Comparison of ENCODE assay signal across 9 cellular contexts in the genomic region with DNA sequence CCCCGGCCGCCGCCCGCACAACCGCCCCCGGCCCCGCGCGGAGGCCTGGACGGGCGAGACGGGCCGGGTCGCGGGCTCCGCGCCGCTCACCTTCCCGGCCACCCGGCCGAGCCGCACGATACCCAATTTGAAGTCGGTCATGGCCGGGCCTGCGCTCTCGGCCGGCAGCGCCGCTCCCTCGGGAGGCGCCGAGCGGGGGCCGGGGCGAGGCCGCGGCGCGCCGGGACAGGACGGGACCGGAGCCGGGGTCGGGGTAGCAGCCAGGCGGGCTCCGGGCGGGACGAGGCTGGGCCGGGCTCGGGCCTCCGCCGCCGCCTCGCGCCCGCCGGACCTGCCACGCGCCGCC. TPM values are rescaled to one million over a fixed set of nuclear protein-coding genes. Genes with fewer than 3 reads are reported as not detected.
DNase-seq lines count a peak whose midpoint lies in the region; ATAC-seq, FAIRE-seq and TF ChIP-seq lines count a peak whose summit lies in the region.
"Had no signal": no experiment of that assay in that cellular context is flagged by ENCODE, and none has a peak within 500 bp of the region (broad histone marks: within the 10 kb centered on the region; RNA-seq: fewer than 3 reads in every experiment).

No MANE protein-coding gene starts in this region.

- TF ChIP-seq POLR2A in K562 (conservative IDR thresholded peaks at IDR 0.05) = no peak

- no peaks in the 10 kb centered on the region for H3K27me3 ChIP-seq in BLaER1
- H3K27me3 ChIP-seq in K562 (ENCODE audit: control insufficient read depth in 2 of 2, insufficient read depth in 2 of 2, low read length in 2 of 2) = no peaks in the 10 kb centered on the region

- no peak for TF ChIP-seq EP300 in K562 (IDR thresholded peaks at IDR 0.05; ENCODE audit: low read length)

- TF ChIP-seq CTCF in HFF-Myc (IDR thresholded peaks at IDR 0.05; ENCODE audit: low read depth, low read length, missing control alignments) (no peak), K562 (IDR thresholded peaks at IDR 0.05 in 2 of 3, conservative IDR thresholded peaks at IDR 0.05 in 1 of 3; ENCODE audit: insufficient read depth in 2 of 3, low read depth in 1 of 3, low read length in 3 of 3) (no peak), mucosa of descending colon (IDR thresholded peaks at IDR 0.05) (no peak), HFFc6 (IDR thresholded peaks at IDR 0.05) (no peak)

- H3K4me2 ChIP-seq in BLaER1 = peak overlapping the region; percentile 92
- peak overlapping the region; percentile 92; the same call in 1 of the 2 replicates for H3K4me2 ChIP-seq in K562 (ENCODE audit: insufficient read depth, low read length)

- H3K27ac ChIP-seq in BLaER1 (peak overlapping the region; percentile 87), K562 (ENCODE audit: extremely low read depth, low read depth, low read length) (peak overlapping the region; percentile 76)

- no peaks in the 10 kb centered on the region for H3K9me3 ChIP-seq in BLaER1
- H3K9me3 ChIP-seq in K562 (replicated peaks; ENCODE audit: control insufficient read depth, insufficient read depth, low read depth, low read length) = no peaks in the 10 kb centered on the region
- H3K9me3 ChIP-seq in mucosa of descending colon = no peaks in the 10 kb centered on the region

- no peaks in the 10 kb centered on the region for H3K9me1 ChIP-seq in K562 (ENCODE audit: control insufficient read depth, insufficient read depth, low read length)

- WGBS in K562 (ENCODE audit: insufficient coverage, low coverage, missing lambda C conversion rate) = under 1% methylated on average over 16 of the region's 61 CpGs

- H3K4me1 Mint-ChIP-seq in HFFc6 (ENCODE audit: low read depth) = peaks cover 19% of the 10 kb centered on the region

- FAIRE-seq in K562 (lab: Jason Lieb, UNC) = no peak
- FAIRE-seq in HTR-8/SVneo (lab: Jason Lieb, UNC) = no peak

- peaks cover 40% of the 10 kb centered on the region for H3K36me3 ChIP-seq in BLaER1
- peaks cover 41% of the 10 kb centered on the region; the same call in 2 of the 3 replicates for H3K36me3 ChIP-seq in K562 (ENCODE audit: control insufficient read depth, insufficient read depth, low read length)
- H3K36me3 ChIP-seq in mucosa of descending colon (ENCODE audit: low read depth) = no peaks in the 10 kb centered on the region

- intact Hi-C loops in K562 (cut with micrococcal nuclease) = no loop called here
- intact Hi-C loops in mucosa of descending colon (cut with DNase I, micrococcal nuclease) = no loop called here

- ATAC-seq in K562 (no peak), mucosa of descending colon (no peak)

- BruUV-seq in K562 (replicated peaks; lab: Mats Ljungman, UMichigan) = no TSS peak

- in situ Hi-C loops in K562 (cut with MboI) = no loop called here

- DNase-seq in HFF-Myc (ENCODE audit: extremely low read depth, low read depth) = no peak
- DNase-seq in K562 (ENCODE audit: extremely low read depth in 1 of 4, low spot score in 3 of 4) = peak in 1 of 4 experiments; percentile 37
- no peak for DNase-seq in mucosa of descending colon
- no peak for DNase-seq in HTR-8/SVneo (ENCODE audit: insufficient read length, low spot score)
- DNase-seq in NOMO-1 treated with DMSO at 0.1 percent for 48 hours (lab: John Stamatoyannopoulos, UW; ENCODE audit: unreplicated experiment) = no peak
- DNase-seq in activated CD4-positive, alpha-beta T cell treated with anti-CD3 and anti-CD28 coated beads, Interleukin-2, amount 50 U/mL, for 48 hours = no peak
- DNase-seq in HFFc6 = no peak

- H3K79me2 ChIP-seq in K562 (ENCODE audit: control insufficient read depth, insufficient read depth, low read length) = peaks cover 35% of the 10 kb centered on the region

- H3K9me3 Mint-ChIP-seq in HFFc6 = no peaks in the 10 kb centered on the region
- H3K9me3 Mint-ChIP-seq: brain had no signal

- no peaks in the 10 kb centered on the region; the same call in 1 of the 2 replicates for H3K27me3 Mint-ChIP-seq in HFFc6 (ENCODE audit: insufficient read depth)

- TF ChIP-seq RAD21 in K562 (CRISPR knock-in tag; conservative IDR thresholded peaks at IDR 0.05 in 1 of 2, IDR thresholded peaks at IDR 0.05 in 1 of 2) = no peak

- peaks cover 9% of the 10 kb centered on the region for H3K36me3 Mint-ChIP-seq in HFFc6 (ENCODE audit: low read depth)

- H3K4me3 ChIP-seq in BLaER1 (peak overlapping the region; percentile 88), HFF-Myc (replicated peaks; ENCODE audit: low read depth, low read length) (peak overlapping the region; percentile 68), K562 (peak overlapping the region; percentile 73), mucosa of descending colon (peak overlapping the region; percentile 24)

- H4K20me1 ChIP-seq in BLaER1 (peaks cover 47% of the 10 kb centered on the region), K562 (replicated peaks; ENCODE audit: control insufficient read depth, insufficient read depth, low read length) (0 out of 2 replicates have a peak, but pooled peaks cover 19% of the 10 kb centered on the region)

- POLR2A ChIA-PET in K562 (lab: Yijun Ruan, JAX) = interaction anchor here (1.0 to 4.2 kb wide), 4 partner anchors 8 to 29 kb away, joined by 4 to 28 read pairs (median 4); partner anchors contain the start of gene EHMT1

- no peak overlapping the region for H3K27ac Mint-ChIP-seq in HFFc6

- no peak overlapping the region for H3K4me3 Mint-ChIP-seq in HFFc6

- CTCF ChIA-PET in K562 (lab: Yijun Ruan, JAX; ENCODE audit: low intra/inter-chr PET ratio) = no interaction called here

- H2AFZ ChIP-seq in K562 (ENCODE audit: low read depth, low read length) = peak overlapping the region; percentile 35; the same call in 1 of the 2 replicates

- H3K4me1 ChIP-seq in BLaER1 = peaks cover 28% of the 10 kb centered on the region
- peaks cover 27 to 55% of the 10 kb centered on the region in 2 experiments; a peak in 4 of 5 replicates for H3K4me1 ChIP-seq in K562 (replicated peaks in 1 of 2; ENCODE audit: control insufficient read depth in 2 of 2, insufficient read depth in 2 of 2, low read length in 2 of 2)
- peaks cover 15% of the 10 kb centered on the region for H3K4me1 ChIP-seq in mucosa of descending colon (ENCODE audit: low read depth)

- H3K9ac ChIP-seq in BLaER1 (peak overlapping the region; percentile 95), K562 (ENCODE audit: insufficient read depth in 1 of 2, low read depth in 2 of 2, low read length in 2 of 2) (peak overlapping the region; percentile 82 to 99; a peak in 3 of 4 replicates)

RNA-seq across cellular contexts. Expression of gene ZMYND19, which starts 0.2 kb away (rescaled TPM):
- 64.8 and 136 TPM in 2 replicates for total RNA-seq in K562 (2011; cell fraction: chromatin; rRNA removed; ENCODE audit: low replicate concordance)
- total RNA-seq in K562 (2011; cell fraction: nucleolus; rRNA removed) = 82.2 and 86.9 TPM in 2 replicates
- 72.2 and 86.4 TPM in 2 replicates for total RNA-seq in K562 (2011; cell fraction: nucleoplasm; rRNA removed)
- total RNA-seq in K562 (2014; rRNA removed) (71.7 and 91.1 TPM in 2 replicates), K562 (2014; rRNA removed; fragmentation: Illumina TruSeq; extraction: Trizol) (25.8 and 29.0 TPM in 2 replicates), K562 (2015; rRNA removed; fragmentation: Illumina TruSeq; extraction: Trizol) (53.8 and 54.1 TPM in 2 replicates), K562 (2021) (80.9 and 86.7 TPM in 2 replicates), mucosa of descending colon (10 to 100 TPM; 14.2 to 18.5 (median 18.4) TPM)
- polyA plus RNA-seq in K562 (2011; rRNA removed) (38.8 and 44.0 TPM in 2 replicates), K562 (2014; fragmentation: Illumina TruSeq; extraction: Trizol) (33.6 and 44.3 TPM in 2 replicates), K562 (2014; fragmentation: Nextera tagmentation; extraction: Ambion mirVana) (1 to 10 TPM; 1.0 to 2.4 TPM), K562 (2014; rRNA removed) (71.0 and 71.7 TPM in 2 replicates)
- polyA plus RNA-seq in K562 (2011; cell fraction: cytosol; rRNA removed) = 44.8 and 62.0 TPM in 2 replicates
- polyA plus RNA-seq in K562 (2011; cell fraction: nucleus; rRNA removed) = 169 and 210 TPM in 2 replicates
- 34.1 and 42.5 TPM in 2 replicates for polyA plus RNA-seq in K562 (2012)
- 13.9 and 22.3 TPM in 2 replicates for polyA minus RNA-seq in K562 (2011; rRNA and poly(A)+ RNA removed)
- 23.8 and 30.1 TPM in 2 replicates for polyA minus RNA-seq in K562 (2011; cell fraction: cytosol; rRNA and poly(A)+ RNA removed)
- polyA minus RNA-seq in K562 (2011; cell fraction: nucleus; rRNA and poly(A)+ RNA removed) = 27.6 and 35.2 TPM in 2 replicates
- total RNA-seq in HFFc6 (2021; fragmentation: NEBNext Ultra II Directional; extraction: Animal tissue kit (Norgen Biotek cat#: 25700)) = 10 to 100 TPM; 23.9 to 34.4 (median 25.4) TPM

RNA-seq across cellular contexts. Expression of gene DPH7, which starts 11.4 kb away (rescaled TPM):
- total RNA-seq in K562 (2011; cell fraction: chromatin; rRNA removed; ENCODE audit: low replicate concordance) = 207 and 328 TPM in 2 replicates
- total RNA-seq in K562 (2011; cell fraction: nucleolus; rRNA removed) = 176 and 183 TPM in 2 replicates
- total RNA-seq in K562 (2011; cell fraction: nucleoplasm; rRNA removed) = 193 and 208 TPM in 2 replicates
- 49.7 and 54.8 TPM in 2 replicates for total RNA-seq in K562 (2014; rRNA removed)
- 25.5 and 31.8 TPM in 2 replicates for total RNA-seq in K562 (2014; rRNA removed; fragmentation: Illumina TruSeq; extraction: Trizol)
- total RNA-seq in K562 (2015; rRNA removed; fragmentation: Illumina TruSeq; extraction: Trizol) = 30.8 and 31.4 TPM in 2 replicates
- 53.0 and 54.0 TPM in 2 replicates for total RNA-seq in K562 (2021)
- polyA plus RNA-seq in K562 (2011; rRNA removed) = 56.1 and 64.2 TPM in 2 replicates
- 42.3 and 50.6 TPM in 2 replicates for polyA plus RNA-seq in K562 (2011; cell fraction: cytosol; rRNA removed)
- 337 and 348 TPM in 2 replicates for polyA plus RNA-seq in K562 (2011; cell fraction: nucleus; rRNA removed)
- 32.2 and 49.3 TPM in 2 replicates for polyA plus RNA-seq in K562 (2012)
- polyA plus RNA-seq in K562 (2014; fragmentation: Illumina TruSeq; extraction: Trizol) = 37.1 and 41.3 TPM in 2 replicates
- 10 to 100 TPM; 13.9 to 21.4 TPM for polyA plus RNA-seq in K562 (2014; fragmentation: Nextera tagmentation; extraction: Ambion mirVana)
- 65.5 and 68.6 TPM in 2 replicates for polyA plus RNA-seq in K562 (2014; rRNA removed)
- 24.1 and 28.0 TPM in 2 replicates for polyA minus RNA-seq in K562 (2011; rRNA and poly(A)+ RNA removed)
- 10.1 and 16.2 TPM in 2 replicates for polyA minus RNA-seq in K562 (2011; cell fraction: cytosol; rRNA and poly(A)+ RNA removed)
- polyA minus RNA-seq in K562 (2011; cell fraction: nucleus; rRNA and poly(A)+ RNA removed) = 42.9 and 65.3 TPM in 2 replicates
- 10 to 100 TPM; 24.5 to 33.5 (median 29.3) TPM for total RNA-seq in mucosa of descending colon
- total RNA-seq in HFFc6 (2021; fragmentation: NEBNext Ultra II Directional; extraction: Animal tissue kit (Norgen Biotek cat#: 25700)) = 10 to 100 TPM; 18.2 to 20.7 (median 20.1) TPM

RNA-seq across cellular contexts. Expression of gene ARRDC1, which starts 15.4 kb away (rescaled TPM):
- 63.1 and 259 TPM in 2 replicates for total RNA-seq in K562 (2011; cell fraction: chromatin; rRNA removed; ENCODE audit: low replicate concordance)
- total RNA-seq in K562 (2011; cell fraction: nucleolus; rRNA removed) = 190 and 191 TPM in 2 replicates
- 87.1 and 99.6 TPM in 2 replicates for total RNA-seq in K562 (2011; cell fraction: nucleoplasm; rRNA removed)
- total RNA-seq in K562 (2014; rRNA removed) = 33.7 and 37.2 TPM in 2 replicates
- 4.1 and 5.8 TPM in 2 replicates for total RNA-seq in K562 (2014; rRNA removed; fragmentation: Illumina TruSeq; extraction: Trizol)
- 10.4 and 14.9 TPM in 2 replicates for total RNA-seq in K562 (2015; rRNA removed; fragmentation: Illumina TruSeq; extraction: Trizol)
- total RNA-seq in K562 (2021) = 32.2 and 32.5 TPM in 2 replicates
- 24.5 and 34.0 TPM in 2 replicates for polyA plus RNA-seq in K562 (2011; rRNA removed)
- polyA plus RNA-seq in K562 (2011; cell fraction: cytosol; rRNA removed) = 36.0 and 79.6 TPM in 2 replicates
- 220 and 374 TPM in 2 replicates for polyA plus RNA-seq in K562 (2011; cell fraction: nucleus; rRNA removed)
- polyA plus RNA-seq in K562 (2012) = 26.1 and 37.6 TPM in 2 replicates
- 18.6 and 24.3 TPM in 2 replicates for polyA plus RNA-seq in K562 (2014; fragmentation: Illumina TruSeq; extraction: Trizol)
- polyA plus RNA-seq in K562 (2014; fragmentation: Nextera tagmentation; extraction: Ambion mirVana) = under 1 TPM; 0.21 to 0.63 TPM
- polyA plus RNA-seq in K562 (2014; rRNA removed) = 45.3 and 47.0 TPM in 2 replicates
- 9.5 and 12.2 TPM in 2 replicates for polyA minus RNA-seq in K562 (2011; rRNA and poly(A)+ RNA removed)
- 14.6 and 18.9 TPM in 2 replicates for polyA minus RNA-seq in K562 (2011; cell fraction: cytosol; rRNA and poly(A)+ RNA removed)
- polyA minus RNA-seq in K562 (2011; cell fraction: nucleus; rRNA and poly(A)+ RNA removed) = 40.5 and 60.7 TPM in 2 replicates
- total RNA-seq in mucosa of descending colon = 100 to 1,000 TPM in 1 of 3 donors, 10 to 100 TPM in 2; 58.1 to 111 (median 100.0) TPM
- total RNA-seq in HFFc6 (2021; fragmentation: NEBNext Ultra II Directional; extraction: Animal tissue kit (Norgen Biotek cat#: 25700)) = 10 to 100 TPM; 15.9 to 18.2 (median 17.1) TPM

RNA-seq across cellular contexts. Expression of gene EHMT1, which starts 28.7 kb away (rescaled TPM):
- total RNA-seq in K562 (2011; cell fraction: chromatin; rRNA removed; ENCODE audit: low replicate concordance) = 167 and 212 TPM in 2 replicates
- 102 and 111 TPM in 2 replicates for total RNA-seq in K562 (2011; cell fraction: nucleolus; rRNA removed)
- 119 and 135 TPM in 2 replicates for total RNA-seq in K562 (2011; cell fraction: nucleoplasm; rRNA removed)
- total RNA-seq in K562 (2014; rRNA removed) (63.8 and 69.8 TPM in 2 replicates), K562 (2014; rRNA removed; fragmentation: Illumina TruSeq; extraction: Trizol) (25.6 and 31.9 TPM in 2 replicates), K562 (2015; rRNA removed; fragmentation: Illumina TruSeq; extraction: Trizol) (41.4 and 42.8 TPM in 2 replicates), K562 (2021) (76.0 and 80.3 TPM in 2 replicates), mucosa of descending colon (10 to 100 TPM; 78.4 to 90.8 (median 83.3) TPM)
- polyA plus RNA-seq in K562 (2011; rRNA removed) (26.9 and 31.3 TPM in 2 replicates), K562 (2014; fragmentation: Illumina TruSeq; extraction: Trizol) (36.4 and 44.9 TPM in 2 replicates), K562 (2014; fragmentation: Nextera tagmentation; extraction: Ambion mirVana) (1 to 10 TPM; 2.2 to 3.8 TPM), K562 (2014; rRNA removed) (48.9 and 59.2 TPM in 2 replicates)
- polyA plus RNA-seq in K562 (2011; cell fraction: cytosol; rRNA removed) = 24.1 and 49.2 TPM in 2 replicates
- 85.2 and 132 TPM in 2 replicates for polyA plus RNA-seq in K562 (2011; cell fraction: nucleus; rRNA removed)
- 38.1 and 40.2 TPM in 2 replicates for polyA plus RNA-seq in K562 (2012)
- polyA minus RNA-seq in K562 (2011; rRNA and poly(A)+ RNA removed) = 46.2 and 56.3 TPM in 2 replicates
- 46.2 and 48.9 TPM in 2 replicates for polyA minus RNA-seq in K562 (2011; cell fraction: cytosol; rRNA and poly(A)+ RNA removed)
- polyA minus RNA-seq in K562 (2011; cell fraction: nucleus; rRNA and poly(A)+ RNA removed) = 35.8 and 47.0 TPM in 2 replicates
- total RNA-seq in HFFc6 (2021; fragmentation: NEBNext Ultra II Directional; extraction: Animal tissue kit (Norgen Biotek cat#: 25700)) = 100 to 1,000 TPM in 1 of 6 experiments, 10 to 100 TPM in 5; 41.0 to 116 (median 46.9) TPM

RNA-seq across cellular contexts. Expression of gene MRPL41, which starts 38.4 kb away (rescaled TPM):
- 2.1 and 9.1 TPM in 2 replicates for total RNA-seq in K562 (2011; cell fraction: chromatin; rRNA removed; ENCODE audit: low replicate concordance)
- total RNA-seq in K562 (2011; cell fraction: nucleolus; rRNA removed) = 19.8 and 28.3 TPM in 2 replicates
- 9.6 and 10.5 TPM in 2 replicates for total RNA-seq in K562 (2011; cell fraction: nucleoplasm; rRNA removed)
- total RNA-seq in K562 (2014; rRNA removed) (239 and 259 TPM in 2 replicates), K562 (2014; rRNA removed; fragmentation: Illumina TruSeq; extraction: Trizol) (9.2 and 11.6 TPM in 2 replicates), K562 (2015; rRNA removed; fragmentation: Illumina TruSeq; extraction: Trizol) (54.9 and 58.3 TPM in 2 replicates), K562 (2021) (146 and 158 TPM in 2 replicates), mucosa of descending colon (10 to 100 TPM; 67.1 to 93.8 (median 93.5) TPM)
- polyA plus RNA-seq in K562 (2011; rRNA removed) (21.6 and 23.7 TPM in 2 replicates), K562 (2014; fragmentation: Illumina TruSeq; extraction: Trizol) (10.4 and 32.9 TPM in 2 replicates), K562 (2014; fragmentation: Nextera tagmentation; extraction: Ambion mirVana) (1 to 10 TPM; 2.6 to 4.1 TPM), K562 (2014; rRNA removed) (184 and 216 TPM in 2 replicates)
- polyA plus RNA-seq in K562 (2011; cell fraction: cytosol; rRNA removed) = 35.6 and 169 TPM in 2 replicates
- polyA plus RNA-seq in K562 (2011; cell fraction: nucleus; rRNA removed) = 18.9 and 28.4 TPM in 2 replicates
- 75.7 and 99.4 TPM in 2 replicates for polyA plus RNA-seq in K562 (2012)
- 1.7 and 3.9 TPM in 2 replicates for polyA minus RNA-seq in K562 (2011; rRNA and poly(A)+ RNA removed)
- polyA minus RNA-seq in K562 (2011; cell fraction: cytosol; rRNA and poly(A)+ RNA removed) = 21.6 and 22.5 TPM in 2 replicates
- 4.7 and 8.7 TPM in 2 replicates for polyA minus RNA-seq in K562 (2011; cell fraction: nucleus; rRNA and poly(A)+ RNA removed)
- total RNA-seq in HFFc6 (2021; fragmentation: NEBNext Ultra II Directional; extraction: Animal tissue kit (Norgen Biotek cat#: 25700)) = 10 to 100 TPM; 48.4 to 67.7 (median 57.3) TPM

Comparison
In these comparisons a context has a peak if more than half of its experiments do, and no peak if none do; other contexts are left out.
1. H3K4me3 ChIP-seq: peak in every context shown above with its lines; median percentile 88 in BLaER1; 73 in K562; 68 in HFF-Myc; 24 in mucosa of descending colon.